13 cellular contexts compared by ENCODE assay signal in the genomic region with DNA sequence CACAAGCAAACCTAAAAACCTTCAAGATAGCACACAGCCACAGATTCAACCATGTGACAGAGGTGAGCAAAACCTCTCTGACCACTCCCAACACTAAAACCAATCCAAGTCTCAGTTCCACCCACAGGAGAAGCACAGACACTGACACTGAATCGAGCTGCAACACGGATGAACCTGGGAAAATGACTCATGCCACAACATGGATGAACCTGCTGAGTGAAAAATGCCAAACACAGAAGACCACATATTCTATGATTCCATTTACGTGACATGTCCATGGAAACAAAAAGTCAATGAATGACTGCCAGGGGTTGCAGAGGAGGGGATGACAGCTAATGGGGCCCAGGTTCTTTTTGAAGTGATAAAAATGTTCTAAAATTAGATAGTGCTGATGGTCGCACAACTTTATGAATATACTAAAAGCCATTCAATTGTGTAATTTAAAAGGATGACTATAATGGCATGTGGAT. TPM values are rescaled to one million over a fixed set of nuclear protein-coding genes. Genes with fewer than 3 reads are reported as not detected.
A peak's percentile ranks its signal among the peaks of the same experiment; 100 is the strongest.
DNase-seq lines count a peak whose midpoint lies in the region; ATAC-seq and TF ChIP-seq lines count a peak whose summit lies in the region.
"Had no signal": no experiment of that assay in that cellular context is flagged by ENCODE, and none has a peak within 500 bp of the region (broad histone marks: within the 10 kb centered on the region; RNA-seq: fewer than 3 reads in every experiment).

No MANE protein-coding gene starts in this region.

- H3K4me3 ChIP-seq in CD4-positive, CD25-positive, alpha-beta regulatory T cell (ENCODE audit: low read depth, low read length): no peak overlapping the region

- TF ChIP-seq CTCF in chondrocyte (IDR thresholded peaks at IDR 0.05): no peak

- peaks cover 11 to 29% (median 22%) of the 10 kb centered on the region in 4 donors for H3K4me1 Mint-ChIP-seq in CD4-positive, CD25-positive, alpha-beta regulatory T cell
- peaks cover 93% of the 10 kb centered on the region for H3K4me1 Mint-ChIP-seq in chondrocyte (ENCODE audit: low read depth)

- no peaks in the 10 kb centered on the region for H3K4me1 ChIP-seq in CD4-positive, CD25-positive, alpha-beta regulatory T cell (ENCODE audit: control insufficient read depth, insufficient read depth, low read length, poor library complexity, severe bottlenecking)

- peak overlapping the region in 2 of 3 donors; percentile 31 to 44 for H3K27ac Mint-ChIP-seq in CD4-positive, CD25-positive, alpha-beta regulatory T cell
- H3K27ac Mint-ChIP-seq in chondrocyte (ENCODE audit: unreplicated experiment): peak overlapping the region; percentile 88
- H3K27ac Mint-ChIP-seq: T-helper 1 cell treated with Interleukin-12 subunit alpha and Interleukin-12 subunit beta and Interleukin-4 antibody, amounts not matched to agents 30 μg/mL and 1 μg/mL, for 36 hours had no signal

- H3K27ac ChIP-seq in CD4-positive, CD25-positive, alpha-beta regulatory T cell (ENCODE audit: insufficient read depth, low read length, poor library complexity, severe bottlenecking): no peak overlapping the region

- no peaks in the 10 kb centered on the region for H3K27me3 Mint-ChIP-seq in CD4-positive, CD25-positive, alpha-beta regulatory T cell
- no peaks in the 10 kb centered on the region for H3K27me3 Mint-ChIP-seq in chondrocyte (ENCODE audit: low read depth)
- H3K27me3 Mint-ChIP-seq: naive B cell had no signal

- peaks cover 0 to 2% (median 0%) of the 10 kb centered on the region in 7 donors for H3K9me3 Mint-ChIP-seq in CD4-positive, CD25-positive, alpha-beta regulatory T cell
- no peaks in the 10 kb centered on the region for H3K9me3 Mint-ChIP-seq in chondrocyte (ENCODE audit: low read depth)
- H3K9me3 Mint-ChIP-seq: naive B cell; T-helper 1 cell treated with Interleukin-12 subunit alpha and Interleukin-12 subunit beta and Interleukin-4 antibody, amounts not matched to agents 30 μg/mL and 1 μg/mL, for 36 hours had no signal

- no peaks in the 10 kb centered on the region for H3K27me3 ChIP-seq in CD4-positive, CD25-positive, alpha-beta regulatory T cell (ENCODE audit: control insufficient read depth, insufficient read depth, low read length)

- H3K36me3 ChIP-seq in CD4-positive, CD25-positive, alpha-beta regulatory T cell (ENCODE audit: control insufficient read depth, insufficient read depth, low read length): no peaks in the 10 kb centered on the region

- no peaks in the 10 kb centered on the region for H3K36me3 Mint-ChIP-seq in CD4-positive, CD25-positive, alpha-beta regulatory T cell
- H3K36me3 Mint-ChIP-seq in chondrocyte (ENCODE audit: low read depth): peaks cover 2% of the 10 kb centered on the region

- H3K4me3 Mint-ChIP-seq in CD4-positive, CD25-positive, alpha-beta regulatory T cell: peak overlapping the region in 1 of 4 donors; percentile 11
- H3K4me3 Mint-ChIP-seq in chondrocyte (ENCODE audit: unreplicated experiment): no peak overlapping the region
- H3K4me3 Mint-ChIP-seq: naive B cell; T-helper 1 cell treated with Interleukin-12 subunit alpha and Interleukin-12 subunit beta and Interleukin-4 antibody, amounts not matched to agents 30 μg/mL and 1 μg/mL, for 36 hours had no signal

- no peaks in the 10 kb centered on the region for H3K9me3 ChIP-seq in CD4-positive, CD25-positive, alpha-beta regulatory T cell (ENCODE audit: control insufficient read depth in 2 of 2, low read length in 2 of 2)

- no peak for DNase-seq in CD4-positive, CD25-positive, alpha-beta regulatory T cell
- no peak for DNase-seq in chondrocyte (ENCODE audit: low spot score)
- no peak for DNase-seq in NCI-H2227 (lab: John Stamatoyannopoulos, UW; ENCODE audit: unreplicated experiment)
- DNase-seq in AG08395 (ENCODE audit: low spot score): no peak
- no peak for DNase-seq in nucleus accumbens (lab: John Stamatoyannopoulos, UW)
- DNase-seq in OCI-M1 (lab: John Stamatoyannopoulos, UW): no peak
- DNase-seq: DMS 273 treated with DMSO at 0.1 percent for 48 hours, H7, naive B cell, NCI-H187 had no signal

- no peak for ATAC-seq in CD4-positive, CD25-positive, alpha-beta regulatory T cell (ENCODE audit: low read depth in 2 of 2)
- ATAC-seq in GM18870 (IDR thresholded peaks at IDR 0.05; ENCODE audit: unreplicated experiment) (peak; percentile 89), HG02938 (IDR thresholded peaks at IDR 0.05; ENCODE audit: unreplicated experiment) (peak; percentile 88)

RNA-seq across cellular contexts. Expression of a gene that starts 22.0 kb away (rescaled TPM):
- total RNA-seq in CD4-positive, CD25-positive, alpha-beta regulatory T cell: 14.3 TPM
- 1 to 10 TPM; 1.4 to 4.0 (median 3.3) TPM for polyA plus RNA-seq in CD4-positive, CD25-positive, alpha-beta regulatory T cell
- 52.9 to 59.7 TPM (median 58.4 TPM) in 3 replicates for total RNA-seq in chondrocyte

Comparison
In these comparisons a context has a peak if more than half of its experiments do, and no peak if none do; other contexts are left out.
1. ATAC-seq: peak in GM18870 (single experiment) and HG02938 (single experiment); none in CD4-positive, CD25-positive, alpha-beta regulatory T cell (0 of 2).